21 cellular contexts compared by ENCODE assay signal in genomic region chr9:35397216-35397698, GRCh38.
DNase-seq lines count a peak whose midpoint lies in the region; ATAC-seq and TF ChIP-seq lines count a peak whose summit lies in the region.
"Had no signal": no experiment of that assay in that cellular context is flagged by ENCODE, and none has a peak within 500 bp of the region (broad histone marks: within the 10 kb centered on the region; RNA-seq: fewer than 3 reads in every experiment).

No MANE protein-coding gene starts in this region.

- TF ChIP-seq CTCF in gastroesophageal sphincter (IDR thresholded peaks at IDR 0.05), result no peak

- TF ChIP-seq POLR2A in gastroesophageal sphincter (IDR thresholded peaks at IDR 0.05), result no peak
- no peak for TF ChIP-seq POLR2A in GM18505 (IDR thresholded peaks at IDR 0.05; ENCODE audit: borderline replicate concordance, extremely low read depth, insufficient read depth, insufficient read length)

- no peaks in the 10 kb centered on the region for H3K4me1 Mint-ChIP-seq in activated CD8-positive, alpha-beta memory T cell treated with anti-CD3 and anti-CD28 coated beads, Interleukin-2, amount 10 ng/mL, durations not matched to agents 7 days and 5 days
- no peaks in the 10 kb centered on the region for H3K4me1 Mint-ChIP-seq in activated T-helper 17 cell treated with anti-CD3 and anti-CD28 coated beads, Interleukin-2, amount 50 U/mL, for 72 hours

- peaks cover 0 to 96% of the 10 kb centered on the region in 2 donors for H3K36me3 ChIP-seq in gastroesophageal sphincter

- peak; percentile 32 for DNase-seq in activated CD8-positive, alpha-beta memory T cell treated with anti-CD3 and anti-CD28 coated beads, Interleukin-2, amount 10 ng/mL, durations not matched to agents 7 days and 5 days
- no peak for DNase-seq in activated CD8-positive, alpha-beta memory T cell treated with anti-CD3 and anti-CD28 coated beads for 24 hours
- DNase-seq in stimulated activated naive CD8-positive, alpha-beta T cell treated with anti-CD3 and anti-CD28 coated beads, Interleukin-15, Interleukin-2, amounts not matched to agents 100 U/mL and 50 U/mL, for 24 hours, result no peak
- no peak for DNase-seq in middle frontal gyrus (ENCODE audit: extremely low spot score, low spot score)
- DNase-seq: 8988T, DMS 273 treated with DMSO at 0.1 percent for 48 hours, DND-41, KG1, MV-4-11, NCI-H1694 treated with DMSO at 0.1 percent for 48 hours, NCI-H774, OCI-M1, RPMI8226, SHP77 treated with DMSO at 0.1 percent for 48 hours had no signal

- no peaks in the 10 kb centered on the region for H3K27me3 ChIP-seq in gastroesophageal sphincter

- no peak overlapping the region for H3K27ac Mint-ChIP-seq in activated CD8-positive, alpha-beta memory T cell treated with anti-CD3 and anti-CD28 coated beads, Interleukin-2, amount 10 ng/mL, durations not matched to agents 7 days and 5 days
- H3K27ac Mint-ChIP-seq in activated T-helper 17 cell treated with anti-CD3 and anti-CD28 coated beads, Interleukin-2, amount 50 U/mL, for 72 hours, result no peak overlapping the region
- H3K27ac Mint-ChIP-seq: CD14-positive monocyte had no signal

- H3K9me3 Mint-ChIP-seq in activated CD8-positive, alpha-beta memory T cell treated with anti-CD3 and anti-CD28 coated beads, Interleukin-2, amount 10 ng/mL, durations not matched to agents 7 days and 5 days (ENCODE audit: low read depth), result no peaks in the 10 kb centered on the region
- H3K9me3 Mint-ChIP-seq in activated T-helper 17 cell treated with anti-CD3 and anti-CD28 coated beads, Interleukin-2, amount 50 U/mL, for 72 hours, result no peaks in the 10 kb centered on the region

- no peaks in the 10 kb centered on the region for H3K36me3 Mint-ChIP-seq in activated CD8-positive, alpha-beta memory T cell treated with anti-CD3 and anti-CD28 coated beads, Interleukin-2, amount 10 ng/mL, durations not matched to agents 7 days and 5 days
- no peaks in the 10 kb centered on the region for H3K36me3 Mint-ChIP-seq in activated T-helper 17 cell treated with anti-CD3 and anti-CD28 coated beads, Interleukin-2, amount 50 U/mL, for 72 hours (ENCODE audit: low read depth)
- H3K36me3 Mint-ChIP-seq: CD14-positive monocyte had no signal

- no peak overlapping the region for H3K4me3 ChIP-seq in gastroesophageal sphincter

- H3K27me3 Mint-ChIP-seq in activated CD8-positive, alpha-beta memory T cell treated with anti-CD3 and anti-CD28 coated beads, Interleukin-2, amount 10 ng/mL, durations not matched to agents 7 days and 5 days, result peaks cover 3% of the 10 kb centered on the region
- H3K27me3 Mint-ChIP-seq in activated T-helper 17 cell treated with anti-CD3 and anti-CD28 coated beads, Interleukin-2, amount 50 U/mL, for 72 hours, result peaks cover 15% of the 10 kb centered on the region

- ATAC-seq in activated CD8-positive, alpha-beta memory T cell treated with anti-CD3 and anti-CD28 coated beads, Interleukin-2, amount 10 ng/mL, durations not matched to agents 7 days and 5 days, result no peak
- ATAC-seq in GM19463 (IDR thresholded peaks at IDR 0.05; ENCODE audit: unreplicated experiment), result peak; percentile 48
- peak; percentile 11 for ATAC-seq in activated T-helper 17 cell treated with anti-CD3 and anti-CD28 coated beads, Interleukin-2, amount 50 U/mL, for 72 hours (replicated peaks)
- peak; percentile 37 for ATAC-seq in stimulated activated naive CD8-positive, alpha-beta T cell treated with anti-CD3 and anti-CD28 coated beads, Interleukin-15, Interleukin-2, amounts not matched to agents 100 U/mL and 50 U/mL, for 24 hours
- no peak for ATAC-seq in gastroesophageal sphincter
- ATAC-seq in GM18505 (IDR thresholded peaks at IDR 0.05; ENCODE audit: unreplicated experiment), result no peak
- ATAC-seq: HepG2, SK-N-SH treated with all-trans-retinoic acid at 6 μM for 48 hours had no signal

- no peaks in the 10 kb centered on the region for H3K4me1 ChIP-seq in gastroesophageal sphincter

- CTCF ChIA-PET in activated CD8-positive, alpha-beta memory T cell treated with anti-CD3 and anti-CD28 coated beads, Interleukin-2, amount 10 ng/mL, durations not matched to agents 7 days and 5 days (lab: Charles Lee), result interaction anchor here (0.9 kb wide), 1 partner anchor 28 kb away, joined by 3 read pairs; no protein-coding TSS in a partner anchor

- no peak for TF ChIP-seq EP300 in gastroesophageal sphincter (IDR thresholded peaks at IDR 0.05)

- H3K27ac ChIP-seq in gastroesophageal sphincter, result no peak overlapping the region

- WGBS in gastroesophageal sphincter (ENCODE audit: low coverage in 1 of 2), 2 donors, result 85 to 89% methylated on average over 2 to 3 of the region's 3 CpGs

- H3K4me3 Mint-ChIP-seq in activated CD8-positive, alpha-beta memory T cell treated with anti-CD3 and anti-CD28 coated beads, Interleukin-2, amount 10 ng/mL, durations not matched to agents 7 days and 5 days, result no peak overlapping the region
- H3K4me3 Mint-ChIP-seq in activated T-helper 17 cell treated with anti-CD3 and anti-CD28 coated beads, Interleukin-2, amount 50 U/mL, for 72 hours, result no peak overlapping the region
- H3K4me3 Mint-ChIP-seq: CD14-positive monocyte had no signal

- no peaks in the 10 kb centered on the region for H3K9me3 ChIP-seq in gastroesophageal sphincter

Comparison
In these comparisons a context has a peak if more than half of its experiments do, and no peak if none do; other contexts are left out.
1. ATAC-seq: peak in GM19463 (single experiment), activated T-helper 17 cell treated with anti-CD3 and anti-CD28 coated beads, Interleukin-2, amount 50 U/mL, for 72 hours (single experiment) and stimulated activated naive CD8-positive, alpha-beta T cell treated with anti-CD3 and anti-CD28 coated beads, Interleukin-15, Interleukin-2, amounts not matched to agents 100 U/mL and 50 U/mL, for 24 hours (single experiment); none in activated CD8-positive, alpha-beta memory T cell treated with anti-CD3 and anti-CD28 coated beads, Interleukin-2, amount 10 ng/mL, durations not matched to agents 7 days and 5 days (single experiment), gastroesophageal sphincter (single experiment) and GM18505 (single experiment).